8 cellular contexts compared by ENCODE assay signal in genomic region chr20:41139227-41140093, GRCh38. TPM values are rescaled to one million over a fixed set of nuclear protein-coding genes. Genes with fewer than 3 reads are reported as not detected.
DNase-seq lines count a peak whose midpoint lies in the region; ATAC-seq and TF ChIP-seq lines count a peak whose summit lies in the region.

No MANE protein-coding gene starts in this region.

- H3K4me3 Mint-ChIP-seq in neural crest cell: peak overlapping the region; percentile 89

- peaks cover 33% of the 10 kb centered on the region for H3K36me3 ChIP-seq in BLaER1
- H3K36me3 ChIP-seq in Panc1 (ENCODE audit: control insufficient read depth, insufficient read depth, low read length): no peaks in the 10 kb centered on the region
- H3K36me3 ChIP-seq in ectodermal cell (ENCODE audit: control insufficient read depth, insufficient read depth, low read length): no peaks in the 10 kb centered on the region

- H3K4me2 ChIP-seq in BLaER1: peak overlapping the region; percentile 88

- ATAC-seq in Panc1 (no peak), omental fat pad (ENCODE audit: low FRiP score) (no peak), HG03432 (IDR thresholded peaks at IDR 0.05; ENCODE audit: unreplicated experiment) (no peak)

- peaks cover 72% of the 10 kb centered on the region for H3K4me1 Mint-ChIP-seq in neural crest cell

- H3K9me3 ChIP-seq in BLaER1 (no peaks in the 10 kb centered on the region), Panc1 (ENCODE audit: control insufficient read depth, insufficient read depth, low read depth, low read length) (no peaks in the 10 kb centered on the region), ectodermal cell (ENCODE audit: control insufficient read depth, low read length) (no peaks in the 10 kb centered on the region)

- TF ChIP-seq CTCF in Panc1 (IDR thresholded peaks at IDR 0.05) (no peak), neural crest cell (conservative IDR thresholded peaks at IDR 0.05) (no peak), omental fat pad (IDR thresholded peaks at IDR 0.05) (no peak)

- no peak for DNase-seq in Panc1 (ENCODE audit: low read depth, low spot score)
- no peak for DNase-seq in neural crest cell (ENCODE audit: low read depth, low spot score)
- DNase-seq in NCI-H146 (lab: John Stamatoyannopoulos, UW): no peak
- no peak for DNase-seq in SKM-1 (lab: John Stamatoyannopoulos, UW; ENCODE audit: unreplicated experiment)
- no peak for DNase-seq in omental fat pad (ENCODE audit: low spot score)

- H4K20me1 ChIP-seq in BLaER1: peaks cover 67% of the 10 kb centered on the region

- 87 to 91% methylated on average over 5 of the region's 5 CpGs for WGBS in ectodermal cell, 2 experiments

- POLR2A ChIA-PET in Panc1 (lab: Charles Lee): no interaction called here

- TSS peak; percentile 60 for BruUV-seq in Panc1 (replicated peaks; lab: Mats Ljungman, UMichigan)

- CTCF ChIA-PET in Panc1 (lab: Charles Lee): interaction anchor here (0.6 to 1.0 kb wide), 2 partner anchors 66 to 200 kb away, joined by 3 to 4 read pairs; no protein-coding TSS in a partner anchor

- H3K4me3 ChIP-seq in BLaER1 (peak overlapping the region; percentile 92), Panc1 (ENCODE audit: low read depth in 2 of 2, low read length in 2 of 2) (peak overlapping the region in 1 of 2 experiments; percentile 77; a peak in 2 of 4 replicates), ectodermal cell (ENCODE audit: insufficient read depth, low read depth, low read length) (peak overlapping the region; percentile 91)

- no peaks in the 10 kb centered on the region for H3K27me3 ChIP-seq in BLaER1
- no peaks in the 10 kb centered on the region for H3K27me3 ChIP-seq in Panc1 (ENCODE audit: control insufficient read depth, insufficient read depth, low read length)
- no peaks in the 10 kb centered on the region for H3K27me3 ChIP-seq in ectodermal cell (ENCODE audit: control insufficient read depth, insufficient read depth, low read length, poor library complexity, severe bottlenecking)

- in situ Hi-C loops in Panc1 (cut with HindIII; ENCODE audit: low pct_unique_long_range_greater_than_20kb, low sequenced_read_pairs): no loop called here

- H3K9ac ChIP-seq in BLaER1: peak overlapping the region; percentile 94

- H3K27me3 Mint-ChIP-seq in neural crest cell (ENCODE audit: low read depth): peaks cover 3% of the 10 kb centered on the region

- H3K36me3 Mint-ChIP-seq in neural crest cell (ENCODE audit: low read depth): peaks cover under 1% of the 10 kb centered on the region

- H3K4me1 ChIP-seq in BLaER1 (peaks cover 73% of the 10 kb centered on the region), Panc1 (ENCODE audit: control insufficient read depth, insufficient read depth, low read length) (peaks cover 10% of the 10 kb centered on the region), ectodermal cell (ENCODE audit: control insufficient read depth, insufficient read depth, low read length) (peaks cover 44% of the 10 kb centered on the region)

- intact Hi-C loops in Panc1 (cut with micrococcal nuclease; ENCODE audit: unreplicated experiment): no loop called here

- no peaks in the 10 kb centered on the region for H3K9me3 Mint-ChIP-seq in neural crest cell

- H3K27ac Mint-ChIP-seq in neural crest cell (ENCODE audit: unreplicated experiment): peak overlapping the region; percentile 24

- H3K27ac ChIP-seq in BLaER1 (peak overlapping the region; percentile 97), Panc1 (ENCODE audit: low read length) (peak overlapping the region; percentile 70; the same call in 1 of the 2 replicates), ectodermal cell (ENCODE audit: insufficient read depth, low read depth, low read length, poor library complexity, severe bottlenecking) (no peak overlapping the region)

RNA-seq across cellular contexts. Expression of gene PLCG1, which starts 2.1 kb away (rescaled TPM):
- total RNA-seq in Panc1 (2021; ENCODE audit: unreplicated experiment): 159 TPM
- polyA plus RNA-seq in Panc1 (2012; ENCODE audit: insufficient read length): 189 TPM
- 276 TPM for polyA plus RNA-seq in ectodermal cell (2013, experiment 1 of 4)
- polyA plus RNA-seq in ectodermal cell (2013, experiment 2 of 4): 285 TPM
- polyA plus RNA-seq in ectodermal cell (2013, experiment 3 of 4): 199 TPM
- 259 TPM for polyA plus RNA-seq in ectodermal cell (2013, experiment 4 of 4)
- total RNA-seq in neural crest cell: 297 and 320 TPM in 2 replicates
- total RNA-seq in omental fat pad: 100 to 1,000 TPM in 1 of 4 donors, 10 to 100 TPM in 3; 43.9 to 189 (median 63.1) TPM
